31 cellular contexts compared by ENCODE assay signal in genomic region chr3:171898192-171898591, GRCh38. TPM values are rescaled to one million over a fixed set of nuclear protein-coding genes. Genes with fewer than 3 reads are reported as not detected.
"Had no signal": no experiment of that assay in that cellular context is flagged by ENCODE, and none has a peak within 500 bp of the region (broad histone marks: within the 10 kb centered on the region; RNA-seq: fewer than 3 reads in every experiment).

No MANE protein-coding gene starts in this region.

- ATAC-seq: naive thymus-derived CD4-positive, alpha-beta T cell; natural killer cell treated with Interleukin-12 subunit alpha and Interleukin-12 subunit beta and Interleukin-15 and Interleukin-18, amount 100 ng/mL, for 72 hours; pancreas; right cardiac atrium; stimulated activated naive B cell treated with anti-CD40 and anti-IgM and Interleukin-4, amounts not matched to agents 10 μg/mL and 1 μg/mL and 100 μg/mL, for 72 hours; stimulated activated naive CD8-positive, alpha-beta T cell treated with anti-CD3 and anti-CD28 coated beads, Interleukin-15, Interleukin-2, amounts not matched to agents 100 U/mL and 50 U/mL, for 24 hours; upper lobe of right lung had no signal

- H3K4me3 Mint-ChIP-seq: mesothelial cell of epicardium; naive thymus-derived CD4-positive, alpha-beta T cell; natural killer cell treated with Interleukin-12 subunit alpha and Interleukin-12 subunit beta and Interleukin-15 and Interleukin-18, amount 100 ng/mL, for 72 hours; stimulated activated naive B cell treated with anti-CD40 and anti-IgM and Interleukin-4, amounts not matched to agents 10 μg/mL and 1 μg/mL and 100 μg/mL, for 72 hours had no signal

- H3K27me3 ChIP-seq: hepatocyte, pancreas, sigmoid colon, stomach, suprapubic skin, tibial artery, upper lobe of right lung had no signal

- H3K4me3 ChIP-seq: hepatocyte, left ventricle myocardium inferior, lung, pancreas, prostate gland, sigmoid colon, stomach, suprapubic skin, thoracic aorta, tibial artery, upper lobe of right lung had no signal

- H3K36me3 Mint-ChIP-seq: mesothelial cell of epicardium; naive thymus-derived CD4-positive, alpha-beta T cell; natural killer cell treated with Interleukin-12 subunit alpha and Interleukin-12 subunit beta and Interleukin-15 and Interleukin-18, amount 100 ng/mL, for 72 hours; stimulated activated naive B cell treated with anti-CD40 and anti-IgM and Interleukin-4, amounts not matched to agents 10 μg/mL and 1 μg/mL and 100 μg/mL, for 72 hours had no signal

- H3K4me1 ChIP-seq: left ventricle myocardium inferior, pancreas, prostate gland, sigmoid colon, stomach, suprapubic skin, tibial artery, upper lobe of right lung had no signal

- H3K27ac ChIP-seq: hepatocyte, left ventricle myocardium inferior, pancreas, prostate gland, sigmoid colon, stomach, suprapubic skin, thoracic aorta, tibial artery, upper lobe of right lung had no signal

- H3K4me1 Mint-ChIP-seq: stimulated activated naive B cell treated with anti-CD40 and anti-IgM and Interleukin-4, amounts not matched to agents 10 μg/mL and 1 μg/mL and 100 μg/mL, for 72 hours had no signal

- H2AFZ ChIP-seq: hepatocyte had no signal

- H3K79me2 ChIP-seq: hepatocyte had no signal

- H3K4me2 ChIP-seq: hepatocyte had no signal

- H3K36me3 ChIP-seq: left ventricle myocardium inferior, pancreas, prostate gland, sigmoid colon, stomach, suprapubic skin, thoracic aorta, tibial artery, upper lobe of right lung had no signal

- DNase-seq: islet precursor cell; left ventricle myocardium inferior; naive thymus-derived CD4-positive, alpha-beta T cell; pancreas; posterior cingulate gyrus; retina; right cardiac atrium; sigmoid colon; stimulated activated CD4-positive, alpha-beta T cell treated with anti-CD3 and anti-CD28 coated beads, Interleukin-12 subunit alpha, Interleukin-12 subunit beta, amount 100 ng/mL, for 4 hours; stimulated activated CD4-positive, alpha-beta T cell treated with anti-CD3 and anti-CD28 coated beads, Interleukin-15, amount 100 ng/mL, for 24 hours; stimulated activated CD4-positive, alpha-beta T cell treated with anti-CD3 and anti-CD28 coated beads, Interleukin-2, amount 100 ng/mL, for 24 hours; stimulated activated CD4-positive, alpha-beta T cell treated with anti-CD3 and anti-CD28 coated beads, Interleukin-4, amount 100 ng/mL, for 1 hour; stimulated activated naive B cell treated with anti-CD40 and anti-IgM and Interleukin-4, amounts not matched to agents 10 μg/mL and 1 μg/mL and 100 μg/mL, for 72 hours; stimulated activated naive CD8-positive, alpha-beta T cell treated with anti-CD3 and anti-CD28 coated beads, Interleukin-15, Interleukin-2, amounts not matched to agents 100 U/mL and 50 U/mL, for 24 hours; stomach; tibial artery; trophoblast cell; upper lobe of right lung had no signal

- H3K9me3 ChIP-seq: left ventricle myocardium inferior, pancreas, prostate gland, sigmoid colon, stomach, suprapubic skin, thoracic aorta, tibial artery, upper lobe of right lung had no signal

- H3K27ac Mint-ChIP-seq: mesothelial cell of epicardium; naive thymus-derived CD4-positive, alpha-beta T cell; natural killer cell treated with Interleukin-12 subunit alpha and Interleukin-12 subunit beta and Interleukin-15 and Interleukin-18, amount 100 ng/mL, for 72 hours; stimulated activated naive B cell treated with anti-CD40 and anti-IgM and Interleukin-4, amounts not matched to agents 10 μg/mL and 1 μg/mL and 100 μg/mL, for 72 hours had no signal

RNA-seq across cellular contexts. Expression of gene TMEM212, which starts 55.0 kb away (rescaled TPM):
- total RNA-seq: hepatocyte; kidney epithelial cell; left ventricle myocardium inferior; lower leg skin; mesothelial cell of epicardium; mononuclear cell; naive thymus-derived CD4-positive, alpha-beta T cell; natural killer cell treated with Interleukin-12 subunit alpha and Interleukin-12 subunit beta and Interleukin-15 and Interleukin-18, amount 100 ng/mL, for 72 hours; osteoblast; pancreas; prostate gland; right cardiac atrium; sigmoid colon; skeletal muscle tissue; stomach; suprapubic skin; thoracic aorta; upper lobe of right lung had no signal
- polyA plus RNA-seq: hepatocyte; naive thymus-derived CD4-positive, alpha-beta T cell; neural cell; pancreas; right cardiac atrium; sigmoid colon; stomach had no signal
